In the genomic region with DNA sequence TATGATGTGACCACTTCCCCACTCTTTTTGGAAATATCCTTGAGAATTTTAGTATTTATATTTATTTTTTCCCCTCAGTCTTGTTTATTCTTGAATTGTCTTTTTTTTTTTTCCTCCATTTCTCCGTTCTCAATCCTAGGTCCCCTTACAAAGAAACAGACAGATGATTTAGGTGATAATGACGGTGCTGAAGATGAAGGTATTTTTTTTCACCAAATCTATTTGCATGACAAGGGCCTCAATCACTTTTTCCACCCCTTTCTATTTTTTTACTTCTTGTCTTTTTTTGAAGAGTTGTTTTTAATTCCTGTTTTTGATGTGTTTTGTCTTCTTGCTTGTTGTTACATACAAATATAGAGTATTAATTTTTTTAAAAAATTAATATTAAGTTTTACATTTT, we compare ENCODE assay signal across 28 cellular contexts.
"Had no signal": no experiment of that assay in that cellular context is flagged by ENCODE, and none has a peak within 500 bp of the region (broad histone marks: within the 10 kb centered on the region; RNA-seq: fewer than 3 reads in every experiment).

No MANE protein-coding gene starts in this region.

- H3K27ac Mint-ChIP-seq: activated CD4-positive, alpha-beta memory T cell treated with anti-CD3 and anti-CD28 coated beads for 36 hours; activated naive CD4-positive, alpha-beta T cell treated with anti-CD3 and anti-CD28 coated beads for 36 hours; activated naive CD8-positive, alpha-beta T cell treated with anti-CD3 and anti-CD28 coated beads, Interleukin-2, amount 10 ng/mL, durations not matched to agents 7 days and 5 days; activated T-helper 1 cell treated with anti-CD3 and anti-CD28 coated beads, Interleukin-12 subunit alpha, Interleukin-12 subunit beta, Interleukin-2, Interleukin-4 antibody, amounts not matched to agents 30 ng/mL and 10 ng/mL and 1 ng/mL, durations not matched to agents 14 hours and 24 hours and 36 hours; nephron had no signal

- H3K4me3 ChIP-seq: ascending aorta, esophagus muscularis mucosa, heart left ventricle, ovary, prostate gland, skin epidermis, testis, transverse colon had no signal

- H3K9me3 ChIP-seq: ascending aorta, esophagus muscularis mucosa, heart left ventricle, ovary, prostate gland, testis, transverse colon had no signal

- H3K36me3 Mint-ChIP-seq: activated CD4-positive, alpha-beta memory T cell treated with anti-CD3 and anti-CD28 coated beads for 36 hours; activated naive CD8-positive, alpha-beta T cell treated with anti-CD3 and anti-CD28 coated beads, Interleukin-2, amount 10 ng/mL, durations not matched to agents 7 days and 5 days; brain had no signal

- H3K27ac ChIP-seq: ascending aorta, esophagus muscularis mucosa, foreskin keratinocyte, heart left ventricle, ovary, prostate gland, skin epidermis, testis, transverse colon had no signal

- H3K27me3 Mint-ChIP-seq: activated CD4-positive, alpha-beta memory T cell treated with anti-CD3 and anti-CD28 coated beads for 36 hours; activated naive CD8-positive, alpha-beta T cell treated with anti-CD3 and anti-CD28 coated beads, Interleukin-2, amount 10 ng/mL, durations not matched to agents 7 days and 5 days; brain had no signal

- DNase-seq: activated CD4-positive, alpha-beta memory T cell treated with anti-CD3 and anti-CD28 coated beads for 36 hours; activated CD4-positive, alpha-beta T cell treated with anti-CD3 and anti-CD28 coated beads for 4 hours; activated CD8-positive, alpha-beta memory T cell treated with anti-CD3 and anti-CD28 coated beads, Interleukin-2, amount 50 U/mL, for 4 hours; activated effector memory CD4-positive, alpha-beta T cell treated with anti-CD3 and anti-CD28 coated beads, Interleukin-2, amount 50 U/mL, for 16 hours; activated naive CD4-positive, alpha-beta T cell treated with anti-CD3 and anti-CD28 coated beads for 36 hours; activated naive CD8-positive, alpha-beta T cell treated with anti-CD3 and anti-CD28 coated beads, Interleukin-2, amount 10 ng/mL, durations not matched to agents 7 days and 5 days; activated T-cell treated with anti-CD3 and anti-CD28 coated beads, Interleukin-2, amount 50 U/mL, for 1 hour; central memory CD4-positive, alpha-beta T cell; foreskin keratinocyte; heart left ventricle; islet precursor cell; left cardiac atrium; left ventricle myocardium superior; ovary; retina; stimulated activated CD4-positive, alpha-beta T cell treated with anti-CD3 and anti-CD28 coated beads, Interleukin-12 subunit alpha, Interleukin-12 subunit beta, amount 100 ng/mL, for 4 hours; stimulated activated CD4-positive, alpha-beta T cell treated with anti-CD3 and anti-CD28 coated beads, Interleukin-4, amount 100 ng/mL, for 1 hour; stimulated activated naive CD8-positive, alpha-beta T cell treated with anti-CD3 and anti-CD28 coated beads, Interleukin-15, Interleukin-2, amounts not matched to agents 100 U/mL and 50 U/mL, for 24 hours; testis; transverse colon had no signal

- H3K4me3 Mint-ChIP-seq: activated CD4-positive, alpha-beta memory T cell treated with anti-CD3 and anti-CD28 coated beads for 36 hours; activated naive CD4-positive, alpha-beta T cell treated with anti-CD3 and anti-CD28 coated beads for 36 hours; activated naive CD8-positive, alpha-beta T cell treated with anti-CD3 and anti-CD28 coated beads, Interleukin-2, amount 10 ng/mL, durations not matched to agents 7 days and 5 days; activated T-helper 1 cell treated with anti-CD3 and anti-CD28 coated beads, Interleukin-12 subunit alpha, Interleukin-12 subunit beta, Interleukin-2, Interleukin-4 antibody, amounts not matched to agents 30 ng/mL and 10 ng/mL and 1 ng/mL, durations not matched to agents 14 hours and 24 hours and 36 hours; nephron had no signal

- H3K27me3 ChIP-seq: ascending aorta, esophagus muscularis mucosa, foreskin keratinocyte, heart left ventricle, ovary, testis, transverse colon had no signal

- H3K36me3 ChIP-seq: ascending aorta, esophagus muscularis mucosa, heart left ventricle, ovary, prostate gland, transverse colon had no signal

- H3K4me1 Mint-ChIP-seq: activated naive CD8-positive, alpha-beta T cell treated with anti-CD3 and anti-CD28 coated beads, Interleukin-2, amount 10 ng/mL, durations not matched to agents 7 days and 5 days; nephron had no signal

- ATAC-seq: foreskin keratinocyte; heart left ventricle; left cardiac atrium; left ventricle myocardium superior; sciatic nerve; stimulated activated naive CD8-positive, alpha-beta T cell treated with anti-CD3 and anti-CD28 coated beads, Interleukin-15, Interleukin-2, amounts not matched to agents 100 U/mL and 50 U/mL, for 24 hours had no signal

- H3K9me3 Mint-ChIP-seq: activated naive CD4-positive, alpha-beta T cell treated with anti-CD3 and anti-CD28 coated beads for 36 hours; activated naive CD8-positive, alpha-beta T cell treated with anti-CD3 and anti-CD28 coated beads, Interleukin-2, amount 10 ng/mL, durations not matched to agents 7 days and 5 days; activated T-helper 1 cell treated with anti-CD3 and anti-CD28 coated beads, Interleukin-12 subunit alpha, Interleukin-12 subunit beta, Interleukin-2, Interleukin-4 antibody, amounts not matched to agents 30 ng/mL and 10 ng/mL and 1 ng/mL, durations not matched to agents 14 hours and 24 hours and 36 hours; brain; nephron had no signal

- H3K4me1 ChIP-seq: ascending aorta, esophagus muscularis mucosa, foreskin keratinocyte, heart left ventricle, prostate gland, testis, transverse colon had no signal
